ENCODE assay signal across 12 cellular contexts in genomic region chr9:114811969-114812636, GRCh38. TPM values are rescaled to one million over a fixed set of nuclear protein-coding genes. Genes with fewer than 3 reads are reported as not detected.
DNase-seq lines count a peak whose midpoint lies in the region; ATAC-seq and TF ChIP-seq lines count a peak whose summit lies in the region.
"Had no signal": no experiment of that assay in that cellular context is flagged by ENCODE, and none has a peak within 500 bp of the region (broad histone marks: within the 10 kb centered on the region; RNA-seq: fewer than 3 reads in every experiment).

No MANE protein-coding gene starts in this region.

- H3K36me3 ChIP-seq in OCI-LY3 (replicated peaks; ENCODE audit: low read depth, low read length) = peaks cover 5% of the 10 kb centered on the region
- no peaks in the 10 kb centered on the region for H3K36me3 ChIP-seq in esophagus muscularis mucosa

- ATAC-seq in GM18873 (IDR thresholded peaks at IDR 0.05; ENCODE audit: low FRiP score, unreplicated experiment) = no peak
- ATAC-seq: A549 had no signal

- H3K27me3 ChIP-seq in OCI-LY3 (ENCODE audit: low read depth, low read length) = peaks cover 32% of the 10 kb centered on the region
- no peaks in the 10 kb centered on the region for H3K27me3 ChIP-seq in esophagus muscularis mucosa

- TF ChIP-seq POLR2A in esophagus muscularis mucosa (IDR thresholded peaks at IDR 0.05; ENCODE audit: low read depth) = no peak

- no peak for TF ChIP-seq CTCF in OCI-LY3 (IDR thresholded peaks at IDR 0.05; ENCODE audit: low read depth, low read length)
- TF ChIP-seq CTCF in esophagus muscularis mucosa (IDR thresholded peaks at IDR 0.05) = no peak

- 93% methylated on average over 5 of the region's 5 CpGs for WGBS in esophagus muscularis mucosa

- H3K9me3 ChIP-seq in OCI-LY3 (ENCODE audit: insufficient read depth, low read length) (0 out of 2 replicates have a peak, but pooled peaks cover 7% of the 10 kb centered on the region), esophagus muscularis mucosa (no peaks in the 10 kb centered on the region)
- H3K9me3 ChIP-seq: A549 had no signal

- H3K9ac ChIP-seq in OCI-LY3 (ENCODE audit: low read length) = no peak overlapping the region

- H3K79me2 ChIP-seq in OCI-LY3 (ENCODE audit: low read length) = no peaks in the 10 kb centered on the region

- H3K27ac ChIP-seq in OCI-LY3 (ENCODE audit: low read length) (no peak overlapping the region), esophagus muscularis mucosa (replicated peaks in 1 of 4) (no peak overlapping the region)
- H3K27ac ChIP-seq: A549 had no signal

- TF ChIP-seq RAD21 in Ishikawa (IDR thresholded peaks at IDR 0.05; ENCODE audit: low read depth) = no peak

- H2AFZ ChIP-seq in OCI-LY3 (ENCODE audit: low read depth, low read length) = no peak overlapping the region

- TF ChIP-seq EP300 in Ishikawa (IDR thresholded peaks at IDR 0.05; ENCODE audit: borderline replicate concordance) (no peak), esophagus muscularis mucosa (IDR thresholded peaks at IDR 0.05) (no peak)

- H4K20me1 ChIP-seq in OCI-LY3 (ENCODE audit: insufficient read depth, low read length) = no peaks in the 10 kb centered on the region

- no peak overlapping the region for H3K4me3 ChIP-seq in OCI-LY3 (ENCODE audit: low read length)
- H3K4me3 ChIP-seq in esophagus muscularis mucosa = no peak overlapping the region
- H3K4me3 ChIP-seq: A549 had no signal

- H3K4me2 ChIP-seq in OCI-LY3 (ENCODE audit: low read length) = peak overlapping the region; percentile 22
- H3K4me2 ChIP-seq: A549 had no signal

- H3K4me1 ChIP-seq in OCI-LY3 (ENCODE audit: low read length) = peaks cover 65% of the 10 kb centered on the region
- H3K4me1 ChIP-seq in esophagus muscularis mucosa = no peaks in the 10 kb centered on the region
- H3K4me1 ChIP-seq: A549 had no signal

- intact Hi-C loops in esophagus muscularis mucosa (cut with DNase I) = no loop called here

- DNase-seq in COR-L47 (lab: John Stamatoyannopoulos, UW) = peak; percentile 30
- peak; percentile 50 for DNase-seq in esophagus muscularis mucosa (ENCODE audit: extremely low spot score)
- DNase-seq in OCI-M2 (lab: John Stamatoyannopoulos, UW; ENCODE audit: unreplicated experiment) = no peak
- no peak for DNase-seq in retina
- no peak for DNase-seq in islet precursor cell
- DNase-seq: H7, IMR-90, NCI-H1694 treated with DMSO at 0.1 percent for 48 hours had no signal

TF ChIP-seq in Ishikawa, 13 proteins besides CTCF, POLR2A, EP300 and RAD21:
- peak; percentile 36; the same call in 1 of the 2 replicates for TF ChIP-seq NFIC (IDR thresholded peaks at IDR 0.05)
- TF ChIP-seq ZBTB7A (IDR thresholded peaks at IDR 0.05; ENCODE audit: low read depth) = no peak

RNA-seq across cellular contexts. Expression of gene TNFSF15, which starts 6.3 kb away (rescaled TPM):
- under 1 TPM; 0.06 to 0.83 (median 0.25) TPM for total RNA-seq in esophagus muscularis mucosa
- total RNA-seq: H7 had no signal

Comparison
In these comparisons a context has a peak if more than half of its experiments do, and no peak if none do; other contexts are left out.
1. DNase-seq: peak in COR-L47 (single experiment) and esophagus muscularis mucosa (single experiment); none in OCI-M2 (single experiment), retina (single experiment) and islet precursor cell (single experiment).